ENCODE assay signal across 18 cellular contexts in genomic region chr1:61125263-61125662, GRCh38. TPM values are rescaled to one million over a fixed set of nuclear protein-coding genes. Genes with fewer than 3 reads are reported as not detected.
A peak's percentile ranks its signal among the peaks of the same experiment; 100 is the strongest.
DNase-seq lines count a peak whose midpoint lies in the region; ATAC-seq, FAIRE-seq and TF ChIP-seq lines count a peak whose summit lies in the region.
"Had no signal": no experiment of that assay in that cellular context is flagged by ENCODE, and none has a peak within 500 bp of the region (broad histone marks: within the 10 kb centered on the region; RNA-seq: fewer than 3 reads in every experiment).

No MANE protein-coding gene starts in this region.

- peaks cover 19% of the 10 kb centered on the region for H3K36me3 Mint-ChIP-seq in brain
- H3K36me3 Mint-ChIP-seq: stimulated activated effector memory CD8-positive, alpha-beta T cell treated with anti-CD3 and anti-CD28 coated beads, Interleukin-12 subunit alpha, Interleukin-12 subunit beta, amount 100 ng/mL, for 72 hours had no signal

- ATAC-seq in HG03175 (IDR thresholded peaks at IDR 0.05; ENCODE audit: unreplicated experiment) = no peak
- ATAC-seq: activated naive CD8-positive, alpha-beta T cell treated with anti-CD3 and anti-CD28 coated beads, Interleukin-2, amount 50 U/mL, for 24 hours; stimulated activated effector memory CD8-positive, alpha-beta T cell treated with anti-CD3 and anti-CD28 coated beads, Interleukin-12 subunit alpha, Interleukin-12 subunit beta, amount 100 ng/mL, for 72 hours had no signal

- peak; percentile 65 for FAIRE-seq in islet of Langerhans (lab: Jason Lieb, UNC)
- FAIRE-seq: colon, H1, keratinocyte had no signal

- H3K9me3 Mint-ChIP-seq in brain = peaks cover 0 to 4% (median 0%) of the 10 kb centered on the region in 5 experiments
- H3K9me3 Mint-ChIP-seq: activated naive CD8-positive, alpha-beta T cell treated with anti-CD3 and anti-CD28 coated beads, Interleukin-2, amount 50 U/mL, for 24 hours; stimulated activated effector memory CD8-positive, alpha-beta T cell treated with anti-CD3 and anti-CD28 coated beads, Interleukin-12 subunit alpha, Interleukin-12 subunit beta, amount 100 ng/mL, for 72 hours had no signal

- peak overlapping the region; percentile 59 to 84 (median 69) for H3K27ac Mint-ChIP-seq in brain
- H3K27ac Mint-ChIP-seq: activated naive CD8-positive, alpha-beta T cell treated with anti-CD3 and anti-CD28 coated beads, Interleukin-2, amount 50 U/mL, for 24 hours; stimulated activated effector memory CD8-positive, alpha-beta T cell treated with anti-CD3 and anti-CD28 coated beads, Interleukin-12 subunit alpha, Interleukin-12 subunit beta, amount 100 ng/mL, for 72 hours had no signal

- no peak for TF ChIP-seq CTCF in brain (conservative IDR thresholded peaks at IDR 0.05)

- peak overlapping the region; percentile 41 for H3K27ac ChIP-seq in temporal lobe (ENCODE audit: low read depth, low read length)
- H3K27ac ChIP-seq: BLaER1 treated with 17β-estradiol and CSF1 and Interleukin-3, amounts not matched to agents 10 nM and 100 nM; upper lobe of left lung had no signal

- peak; percentile 45 for DNase-seq in NCI-H2171 treated with DMSO at 0.1 percent for 48 hours (lab: John Stamatoyannopoulos, UW)
- DNase-seq in NCI-H2171 (lab: John Stamatoyannopoulos, UW) = no peak
- no peak for DNase-seq in Ammon's horn (ENCODE audit: low spot score)
- no peak for DNase-seq in cerebellar nuclear complex (lab: John Stamatoyannopoulos, UW)
- DNase-seq: activated naive CD8-positive, alpha-beta T cell treated with anti-CD3 and anti-CD28 coated beads, Interleukin-2, amount 50 U/mL, for 24 hours; activated T-cell treated with anti-CD3 and anti-CD28 coated beads, Interleukin-2, amount 50 U/mL, for 1 hour; DMS 273 treated with DMSO at 0.1 percent for 48 hours; NCI-H146; upper lobe of left lung had no signal

- peak overlapping the region in 4 of 5 experiments; percentile 2 to 44 (median 18) for H3K4me3 Mint-ChIP-seq in brain
- H3K4me3 Mint-ChIP-seq: activated naive CD8-positive, alpha-beta T cell treated with anti-CD3 and anti-CD28 coated beads, Interleukin-2, amount 50 U/mL, for 24 hours; stimulated activated effector memory CD8-positive, alpha-beta T cell treated with anti-CD3 and anti-CD28 coated beads, Interleukin-12 subunit alpha, Interleukin-12 subunit beta, amount 100 ng/mL, for 72 hours had no signal

- H3K27me3 Mint-ChIP-seq in brain = no peaks in the 10 kb centered on the region
- H3K27me3 Mint-ChIP-seq: activated naive CD8-positive, alpha-beta T cell treated with anti-CD3 and anti-CD28 coated beads, Interleukin-2, amount 50 U/mL, for 24 hours had no signal

- H3K4me1 Mint-ChIP-seq in brain = peaks cover 68% of the 10 kb centered on the region
- H3K4me1 Mint-ChIP-seq: activated naive CD8-positive, alpha-beta T cell treated with anti-CD3 and anti-CD28 coated beads, Interleukin-2, amount 50 U/mL, for 24 hours had no signal

RNA-seq across cellular contexts. Expression of gene NFIA, which starts 42.9 kb away (rescaled TPM):
- polyA plus RNA-seq in brain (ENCODE audit: insufficient read depth, low read depth, low replicate concordance) = 4.1 TPM
- 85.8 TPM for total RNA-seq in temporal lobe
